In genomic region chr11:117203069-117203407, GRCh38 we compare ENCODE assay signal across 12 cellular contexts. TPM values are rescaled to one million over a fixed set of nuclear protein-coding genes. Genes with fewer than 3 reads are reported as not detected.
DNase-seq lines count a peak whose midpoint lies in the region; ATAC-seq, FAIRE-seq and TF ChIP-seq lines count a peak whose summit lies in the region.
"Had no signal": no experiment of that assay in that cellular context is flagged by ENCODE, and none has a peak within 500 bp of the region (broad histone marks: within the 10 kb centered on the region; RNA-seq: fewer than 3 reads in every experiment).

No MANE protein-coding gene starts in this region.

- no peaks in the 10 kb centered on the region for H3K9me2 ChIP-seq in GM23248 (ENCODE audit: insufficient read depth)

- no peak overlapping the region for H2AFZ ChIP-seq in GM23248

- H3K4me1 ChIP-seq in GM23248 (ENCODE audit: insufficient read depth) (peaks cover 32% of the 10 kb centered on the region), adrenal gland (replicated peaks in 1 of 2) (peaks cover 16 to 22% of the 10 kb centered on the region in 2 donors), stomach (peaks cover 8 to 63% (median 42%) of the 10 kb centered on the region in 4 donors), small intestine (ENCODE audit: control insufficient read depth in 2 of 2, insufficient read depth in 1 of 2, low read depth in 1 of 2, low read length in 1 of 2) (no peaks in the 10 kb centered on the region)
- H3K4me1 ChIP-seq: pancreas had no signal

- no peak for TF ChIP-seq CTCF in adrenal gland (IDR thresholded peaks at IDR 0.05)
- no peak for TF ChIP-seq CTCF in stomach (IDR thresholded peaks at IDR 0.05)

- H3F3A ChIP-seq in GM23248 (ENCODE audit: insufficient read depth) = peaks cover 52% of the 10 kb centered on the region

- TF ChIP-seq EP300 in stomach (IDR thresholded peaks at IDR 0.05) = no peak

- H3K27ac Mint-ChIP-seq in memory B cell = peak overlapping the region; percentile 67

- 0 out of 2 replicates have a peak, but pooled peaks cover 2% of the 10 kb centered on the region for H4K20me1 ChIP-seq in GM23248 (ENCODE audit: insufficient read depth)

- peaks cover 13% of the 10 kb centered on the region for H3K4me1 Mint-ChIP-seq in memory B cell

- no peaks in the 10 kb centered on the region for H3K9me3 ChIP-seq in GM23248 (ENCODE audit: low read depth)
- H3K9me3 ChIP-seq in adrenal gland (replicated peaks in 1 of 3) = no peaks in the 10 kb centered on the region
- H3K9me3 ChIP-seq in stomach = no peaks in the 10 kb centered on the region
- no peaks in the 10 kb centered on the region for H3K9me3 ChIP-seq in small intestine (ENCODE audit: control insufficient read depth, low read depth)
- H3K9me3 ChIP-seq: left lung, pancreas had no signal

- FAIRE-seq in small intestine (lab: Jason Lieb, UNC) = no peak
- FAIRE-seq: pancreas had no signal

- no peaks in the 10 kb centered on the region for H3K27me3 ChIP-seq in GM23248 (replicated peaks; ENCODE audit: insufficient read depth)
- H3K27me3 ChIP-seq in adrenal gland = no peaks in the 10 kb centered on the region
- H3K27me3 ChIP-seq in stomach = no peaks in the 10 kb centered on the region
- no peaks in the 10 kb centered on the region for H3K27me3 ChIP-seq in small intestine (ENCODE audit: control insufficient read depth in 2 of 2, insufficient read depth in 2 of 2, low read length in 2 of 2)
- H3K27me3 ChIP-seq: left lung, pancreas had no signal

- in situ Hi-C loops in GM23248 (cut with MboI) = no loop called here

- ATAC-seq in memory B cell (ENCODE audit: low read depth) = no peak
- no peak for ATAC-seq in GM18502 (IDR thresholded peaks at IDR 0.05; ENCODE audit: poor library complexity, unreplicated experiment)
- ATAC-seq in GM21737 (IDR thresholded peaks at IDR 0.05; ENCODE audit: unreplicated experiment) = no peak
- ATAC-seq: left lung, pancreas had no signal

- TF ChIP-seq POLR2A in adrenal gland (IDR thresholded peaks at IDR 0.05) = no peak
- no peak for TF ChIP-seq POLR2A in stomach (IDR thresholded peaks at IDR 0.05)

- no peaks in the 10 kb centered on the region for H3K9me3 Mint-ChIP-seq in memory B cell

- peak overlapping the region; percentile 87 for H3K4me3 ChIP-seq in GM23248
- peak overlapping the region in 1 of 4 donors; percentile 24 for H3K4me3 ChIP-seq in adrenal gland
- peak overlapping the region; percentile 40 to 59 (median 54) for H3K4me3 ChIP-seq in stomach
- H3K4me3 ChIP-seq in small intestine (ENCODE audit: low read depth in 1 of 2, low read length in 2 of 2) = no peak overlapping the region
- H3K4me3 ChIP-seq: pancreas had no signal

- no peak overlapping the region for H3K9ac ChIP-seq in GM23248

- H3K4me2 ChIP-seq in GM23248 (ENCODE audit: unreplicated experiment) = peak overlapping the region; percentile 78

- no peaks in the 10 kb centered on the region for H3K27me3 Mint-ChIP-seq in memory B cell

- H3K36me3 Mint-ChIP-seq in memory B cell = peaks cover 17% of the 10 kb centered on the region

- H3K36me3 ChIP-seq in GM23248 (ENCODE audit: low read depth) (peaks cover 12% of the 10 kb centered on the region), adrenal gland (replicated peaks in 1 of 2) (peaks cover 0 to 38% of the 10 kb centered on the region in 2 donors), stomach (peaks cover 13 to 49% (median 38%) of the 10 kb centered on the region in 4 donors), small intestine (ENCODE audit: control insufficient read depth in 2 of 2, insufficient read depth in 2 of 2, low read length in 2 of 2) (peaks cover 2 to 9% of the 10 kb centered on the region in 2 donors)

- H3K79me2 ChIP-seq in GM23248 (ENCODE audit: insufficient read depth) = peaks cover 69% of the 10 kb centered on the region

- DNase-seq in GM23248 = no peak
- DNase-seq in adrenal gland = no peak
- no peak for DNase-seq in memory B cell (ENCODE audit: low spot score in 2 of 2)
- DNase-seq in stomach = no peak
- DNase-seq in small intestine = no peak
- DNase-seq in germinal center (ENCODE audit: low spot score) = no peak
- DNase-seq: activated CD4-positive, alpha-beta T cell treated with anti-CD3 and anti-CD28 coated beads, Interleukin-2, amount 50 U/mL, for 4 hours; Calu3 had no signal

- H3K27ac ChIP-seq in GM23248 = no peak overlapping the region
- H3K27ac ChIP-seq in adrenal gland = peak overlapping the region in 4 of 5 donors; percentile 57 to 92 (median 74)
- H3K27ac ChIP-seq in stomach = peak overlapping the region; percentile 23 to 94 (median 89)
- peak overlapping the region in 1 of 2 donors; percentile 34 for H3K27ac ChIP-seq in small intestine (ENCODE audit: low read depth in 1 of 2, low read length in 1 of 2)
- H3K27ac ChIP-seq: left lung had no signal

- no peak overlapping the region for H3K4me3 Mint-ChIP-seq in memory B cell

- 91 to 96% methylated on average over 9 to 10 of the region's 10 CpGs for WGBS in GM23248 (ENCODE audit: low coverage in 1 of 2, low lambda C conversion rate in 2 of 2, missing lambda C conversion rate in 2 of 2), 2 experiments
- WGBS in adrenal gland, 4 donors = 88 to 96% (median 92%) methylated on average over 8 to 10 of the region's 10 CpGs
- WGBS in stomach, 5 donors = 85 to 91% (median 90%) methylated on average over 6 to 10 of the region's 10 CpGs
- WGBS in small intestine, 3 donors = 92 to 97% (median 97%) methylated on average over 10 of the region's 10 CpGs

- intact Hi-C loops in adrenal gland (cut with DNase I) (no loop called here), stomach (cut with DNase I; ENCODE audit: low total_unique reads) (no loop called here)

RNA-seq across cellular contexts. Expression of gene TAGLN, which starts 3.9 kb away (rescaled TPM):
- total RNA-seq in GM23248 (2014; rRNA removed; shearing (Covaris generic)) = 2,401 and 2,613 TPM in 2 replicates
- polyA plus RNA-seq in GM23248 (2016; fragmentation: Nextera tagmentation; extraction: Ambion mirVana) (1,454 and 1,484 TPM in 2 replicates), adrenal gland (1,000 to 10,000 TPM in 1 of 3 donors, 100 to 1,000 TPM in 2; 489 to 1,184 (median 817) TPM), stomach (1,000 to 10,000 TPM in 2 of 3 donors, 100 to 1,000 TPM in 1; 575 to 2,971 (median 1,072) TPM), small intestine (100 to 1,000 TPM in 2 of 3 donors, 10 to 100 TPM in 1; 57.9 to 611 (median 173) TPM)
- total RNA-seq in adrenal gland (1,000 to 10,000 TPM in 1 of 8 donors, 100 to 1,000 TPM in 7; 117 to 1,290 (median 739) TPM), stomach (1,000 to 10,000 TPM in 4 of 5 donors, 100 to 1,000 TPM in 1; 730 to 3,801 (median 2,320) TPM)

RNA-seq across cellular contexts. Expression of gene SIDT2, which starts 24.5 kb away (rescaled TPM):
- 15.7 TPM in 2 replicates for total RNA-seq in GM23248 (2014; rRNA removed; shearing (Covaris generic))
- polyA plus RNA-seq in GM23248 (2016; fragmentation: Nextera tagmentation; extraction: Ambion mirVana) = 11.6 and 13.1 TPM in 2 replicates
- total RNA-seq in adrenal gland = 10 to 100 TPM; 23.4 to 87.1 (median 44.5) TPM
- polyA plus RNA-seq in adrenal gland = 10 to 100 TPM; 27.7 to 75.1 (median 48.8) TPM
- 100 to 1,000 TPM in 3 of 5 donors, 10 to 100 TPM in 2; 15.1 to 310 (median 132) TPM for total RNA-seq in stomach
- 10 to 100 TPM; 16.9 to 39.4 (median 24.3) TPM for polyA plus RNA-seq in stomach
- 10 to 100 TPM; 27.6 to 62.6 (median 48.9) TPM for polyA plus RNA-seq in small intestine

RNA-seq across cellular contexts. Expression of gene PCSK7, which starts 28.8 kb away (rescaled TPM):
- total RNA-seq in GM23248 (2014; rRNA removed; shearing (Covaris generic)) = 58.8 and 68.7 TPM in 2 replicates
- polyA plus RNA-seq in GM23248 (2016; fragmentation: Nextera tagmentation; extraction: Ambion mirVana) (29.7 and 31.6 TPM in 2 replicates), adrenal gland (10 to 100 TPM; 23.4 to 53.0 (median 45.4) TPM), stomach (10 to 100 TPM; 14.1 to 23.6 (median 20.4) TPM), small intestine (10 to 100 TPM; 42.0 to 60.8 (median 42.7) TPM)
- total RNA-seq in adrenal gland (10 to 100 TPM; 22.6 to 54.4 (median 42.2) TPM), stomach (100 to 1,000 TPM in 3 of 5 donors, 10 to 100 TPM in 2; 64.8 to 232 (median 139) TPM)

RNA-seq across cellular contexts. Expression of gene RNF214, which starts 29.4 kb away (rescaled TPM):
- total RNA-seq in GM23248 (2014; rRNA removed; shearing (Covaris generic)) = 5.8 and 13.9 TPM in 2 replicates
- polyA plus RNA-seq in GM23248 (2016; fragmentation: Nextera tagmentation; extraction: Ambion mirVana) = 11.3 and 12.6 TPM in 2 replicates
- total RNA-seq in adrenal gland = 10 to 100 TPM; 11.3 to 33.8 (median 22.9) TPM
- 10 to 100 TPM; 12.7 to 21.6 (median 19.7) TPM for polyA plus RNA-seq in adrenal gland
- total RNA-seq in stomach = 10 to 100 TPM in 4 of 5 donors, 1 to 10 TPM in 1; 6.7 to 21.6 (median 13.8) TPM
- 10 to 100 TPM in 1 of 3 donors, 1 to 10 TPM in 2; 6.8 to 11.2 (median 8.0) TPM for polyA plus RNA-seq in stomach
- polyA plus RNA-seq in small intestine = 10 to 100 TPM in 1 of 3 donors, 1 to 10 TPM in 2; 6.9 to 10.8 (median 7.0) TPM

RNA-seq across cellular contexts. Expression of gene PAFAH1B2, which starts 59.0 kb away (rescaled TPM):
- total RNA-seq in GM23248 (2014; rRNA removed; shearing (Covaris generic)) = 124 and 140 TPM in 2 replicates
- polyA plus RNA-seq in GM23248 (2016; fragmentation: Nextera tagmentation; extraction: Ambion mirVana) (116 and 120 TPM in 2 replicates), adrenal gland (10 to 100 TPM; 19.6 to 85.8 (median 29.5) TPM), stomach (10 to 100 TPM; 14.9 to 30.7 (median 27.5) TPM), small intestine (10 to 100 TPM; 23.2 to 25.7 (median 25.7) TPM)
- total RNA-seq in adrenal gland (100 to 1,000 TPM in 4 of 8 donors, 10 to 100 TPM in 4; 81.0 to 132 (median 102) TPM), stomach (100 to 1,000 TPM in 1 of 5 donors, 10 to 100 TPM in 4; 31.9 to 174 (median 63.0) TPM)

Comparison
In these comparisons a context has a peak if more than half of its experiments do, and no peak if none do; other contexts are left out.
1. H3K4me3 ChIP-seq: peak in GM23248 (single experiment) and stomach (4 of 4); none in small intestine (0 of 2).